Comparison of ENCODE assay signal across 8 cellular contexts in the genomic region with DNA sequence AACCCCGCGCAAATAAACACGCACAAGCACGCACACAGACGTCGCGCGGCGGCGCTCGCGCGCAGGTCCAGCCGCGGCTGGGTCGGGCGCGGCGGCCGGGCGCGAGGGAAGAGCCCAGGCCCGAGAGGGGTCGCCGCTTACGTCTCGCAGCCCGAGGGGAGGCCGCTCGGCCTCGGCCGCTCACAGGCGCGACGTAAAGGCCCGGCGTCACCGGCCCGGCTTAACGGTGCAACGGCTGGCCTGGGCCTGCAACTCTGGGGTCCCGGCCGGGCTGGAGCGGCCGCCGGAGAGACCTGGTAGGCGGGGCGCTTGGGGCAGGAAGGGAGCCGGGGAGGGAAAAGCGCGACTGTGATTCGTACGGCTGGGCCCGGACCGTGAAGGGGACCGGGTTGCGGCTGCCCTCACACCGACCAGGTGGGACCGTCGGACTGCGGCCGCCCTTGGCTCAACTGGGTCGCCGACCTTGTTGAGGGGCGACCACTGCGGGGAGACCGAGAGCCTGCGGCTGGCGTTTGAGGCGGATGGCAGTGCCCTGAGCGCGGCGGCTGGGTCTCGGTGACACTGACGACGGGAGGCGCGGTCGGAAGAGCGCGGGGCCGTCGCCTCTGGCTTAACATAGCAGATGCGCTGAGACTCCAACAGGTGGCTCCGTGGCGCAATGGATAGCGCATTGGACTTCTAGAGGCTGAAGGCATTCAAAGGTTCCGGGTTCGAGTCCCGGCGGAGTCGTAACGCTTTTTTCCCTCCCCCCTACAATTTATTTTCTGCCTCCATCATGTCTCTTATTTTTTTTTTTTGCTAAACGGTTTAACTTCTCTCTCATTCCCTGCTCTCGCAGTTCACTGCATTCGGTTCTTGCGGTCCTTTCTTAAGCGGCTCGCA. TPM values are rescaled to one million over a fixed set of nuclear protein-coding genes. Genes with fewer than 3 reads are reported as not detected.
DNase-seq lines count a peak whose midpoint lies in the region; ATAC-seq and TF ChIP-seq lines count a peak whose summit lies in the region.

No MANE protein-coding gene starts in this region.

- POLR2A ChIA-PET in GM10248 (lab: Yijun Ruan, JAX) = interaction anchor here (1.4 kb wide), 1 partner anchor 228 kb away, joined by 3 read pairs; no protein-coding TSS in a partner anchor

- DNase-seq in GM10248 (ENCODE audit: extremely low spot score) (peak; percentile 85), NB4 (ENCODE audit: low read depth) (peak; percentile 89), SK-N-MC (ENCODE audit: low read depth, low spot score) (peak; percentile 82), glutamatergic neuron (peak; percentile 80), omental fat pad (ENCODE audit: low spot score) (peak; percentile 56), testis (peak; percentile 91)

- CTCF ChIA-PET in GM10248 (lab: Yijun Ruan, JAX) = interaction anchor here (1.0 to 4.5 kb wide), 6 partner anchors 23 to 239 kb away, joined by 3 to 37 read pairs (median 5); no protein-coding TSS in a partner anchor

- TF ChIP-seq CTCF in GM10248 (IDR thresholded peaks at IDR 0.05; ENCODE audit: control extremely low read depth, extremely low read depth, low read depth, missing control alignments) = no peak
- TF ChIP-seq CTCF in NB4 (IDR thresholded peaks at IDR 0.05; ENCODE audit: low read depth, low read length) = no peak
- TF ChIP-seq CTCF in glutamatergic neuron (IDR thresholded peaks at IDR 0.05; ENCODE audit: partially characterized antibody, unreplicated experiment) = no peak
- TF ChIP-seq CTCF in omental fat pad (IDR thresholded peaks at IDR 0.05) = no peak
- peak in 1 of 3 experiments; percentile 12 for TF ChIP-seq CTCF in testis (IDR thresholded peaks at IDR 0.05)

- H3K27me3 ChIP-seq in testis = no peaks in the 10 kb centered on the region

- H3K9me3 ChIP-seq in SK-N-MC (ENCODE audit: low read depth, low read length) (no peaks in the 10 kb centered on the region), testis (no peaks in the 10 kb centered on the region)

- H3K9ac ChIP-seq in SK-N-MC (ENCODE audit: insufficient read length) = peak overlapping the region; percentile 88

- no peaks in the 10 kb centered on the region for H3K36me3 Mint-ChIP-seq in activated naive CD4-positive, alpha-beta T cell treated with anti-CD3 and anti-CD28 coated beads, Interleukin-2, amount 50 U/mL, for 24 hours
- peaks cover 5% of the 10 kb centered on the region for H3K36me3 Mint-ChIP-seq in glutamatergic neuron (ENCODE audit: unreplicated experiment)

- ATAC-seq in HG02588 (IDR thresholded peaks at IDR 0.05; ENCODE audit: unreplicated experiment) (peak; percentile 65), omental fat pad (ENCODE audit: low FRiP score) (peak; percentile 69)

- peak overlapping the region; percentile 99 for H3K27ac Mint-ChIP-seq in activated naive CD4-positive, alpha-beta T cell treated with anti-CD3 and anti-CD28 coated beads, Interleukin-2, amount 50 U/mL, for 24 hours
- peak overlapping the region; percentile 64 for H3K27ac Mint-ChIP-seq in glutamatergic neuron (ENCODE audit: unreplicated experiment)

- no peaks in the 10 kb centered on the region for H3K36me3 ChIP-seq in SK-N-MC (ENCODE audit: insufficient read depth, low read length)
- no peaks in the 10 kb centered on the region for H3K36me3 ChIP-seq in testis (ENCODE audit: low read depth, missing control alignments)

- H3K4me3 ChIP-seq in NB4 (ENCODE audit: low read depth, low read length) = peak overlapping the region; percentile 71
- H3K4me3 ChIP-seq in SK-N-MC = peak overlapping the region; percentile 99
- H3K4me3 ChIP-seq in testis = peak overlapping the region; percentile 79 to 93

- WGBS in testis, 2 donors = 0% methylated on average over 26 to 54 of the region's 99 CpGs

- TF ChIP-seq POLR2A in NB4 (IDR thresholded peaks at IDR 0.05; ENCODE audit: extremely low read depth, insufficient read length) (peak; percentile 41), testis (IDR thresholded peaks at IDR 0.05) (no peak)

- no peaks in the 10 kb centered on the region for H3K9me3 Mint-ChIP-seq in activated naive CD4-positive, alpha-beta T cell treated with anti-CD3 and anti-CD28 coated beads, Interleukin-2, amount 50 U/mL, for 24 hours
- H3K9me3 Mint-ChIP-seq in glutamatergic neuron (ENCODE audit: unreplicated experiment) = peaks cover 26% of the 10 kb centered on the region

- H3K4me1 Mint-ChIP-seq in activated naive CD4-positive, alpha-beta T cell treated with anti-CD3 and anti-CD28 coated beads, Interleukin-2, amount 50 U/mL, for 24 hours = peaks cover 34% of the 10 kb centered on the region
- peaks cover 7% of the 10 kb centered on the region for H3K4me1 Mint-ChIP-seq in glutamatergic neuron (ENCODE audit: low read depth, unreplicated experiment)

- H3K27me3 Mint-ChIP-seq in activated naive CD4-positive, alpha-beta T cell treated with anti-CD3 and anti-CD28 coated beads, Interleukin-2, amount 50 U/mL, for 24 hours = no peaks in the 10 kb centered on the region
- peaks cover 13% of the 10 kb centered on the region for H3K27me3 Mint-ChIP-seq in glutamatergic neuron (ENCODE audit: unreplicated experiment)

- peaks cover 37% of the 10 kb centered on the region for H3K4me1 ChIP-seq in testis

- peak overlapping the region; percentile 97 for H3K4me3 Mint-ChIP-seq in activated naive CD4-positive, alpha-beta T cell treated with anti-CD3 and anti-CD28 coated beads, Interleukin-2, amount 50 U/mL, for 24 hours
- peak overlapping the region; percentile 89 for H3K4me3 Mint-ChIP-seq in glutamatergic neuron (ENCODE audit: unreplicated experiment)

- H3K27ac ChIP-seq in SK-N-MC (peak overlapping the region; percentile 81), testis (peak overlapping the region; percentile 95 to 99)

- intact Hi-C loops in testis (cut with DNase I; ENCODE audit: low total_unique reads) = loop anchor here (10.0 kb wide), 2 partner anchors 222 to 402 kb away; partner anchors contain the start of gene FNBP1L

RNA-seq across cellular contexts. Expression of gene DNTTIP2, which starts 31.8 kb away (rescaled TPM):
- total RNA-seq in glutamatergic neuron (ENCODE audit: unreplicated experiment) = 54.0 TPM
- 10 to 100 TPM; 26.4 to 63.5 (median 41.0) TPM for total RNA-seq in omental fat pad
- 10 to 100 TPM; 30.8 to 35.4 TPM for total RNA-seq in testis
- polyA plus RNA-seq in testis (ENCODE audit: insufficient read depth, low read depth, low replicate concordance) = 17.0 TPM

Comparison
In these comparisons a context has a peak if more than half of its experiments do, and no peak if none do; other contexts are left out.
1. Peak in every context shown above with its lines: DNase-seq, ATAC-seq, H3K4me3 ChIP-seq and H3K27ac ChIP-seq.